In genomic region chr17:18008496-18009268, GRCh38 we compare ENCODE assay signal across 11 cellular contexts.
A peak's percentile ranks its signal among the peaks of the same experiment; 100 is the strongest.
DNase-seq lines count a peak whose midpoint lies in the region; FAIRE-seq and TF ChIP-seq lines count a peak whose summit lies in the region.
"Had no signal": no experiment of that assay in that cellular context is flagged by ENCODE, and none has a peak within 500 bp of the region (broad histone marks: within the 10 kb centered on the region; RNA-seq: fewer than 3 reads in every experiment).

No MANE protein-coding gene starts in this region.

- H3K4me3 ChIP-seq in epithelial cell of esophagus (ENCODE audit: low read length): no peak overlapping the region
- no peak overlapping the region for H3K4me3 ChIP-seq in skeletal muscle cell (ENCODE audit: low read depth, low read length)
- H3K4me3 ChIP-seq: left lung had no signal

- no peak for FAIRE-seq in RCC 7860 (lab: Jason Lieb, UNC)

- DNase-seq in GM04504 (ENCODE audit: low read depth): peak; percentile 16
- DNase-seq in RCC 7860 (ENCODE audit: low spot score): peak; percentile 59
- peak; percentile 75 for DNase-seq in epithelial cell of esophagus (ENCODE audit: low read depth)
- peak; percentile 35 for DNase-seq in skeletal muscle cell (ENCODE audit: low read depth)
- no peak for DNase-seq in retina
- DNase-seq in NCI-H1694 (lab: John Stamatoyannopoulos, UW): no peak
- no peak for DNase-seq in activated naive CD4-positive, alpha-beta T cell treated with anti-CD3 and anti-CD28 coated beads, Interleukin-2, amount 50 U/mL, for 16 hours
- DNase-seq: activated CD4-positive, alpha-beta T cell treated with anti-CD3 and anti-CD28 coated beads for 48 hours; head of caudate nucleus; left lung; NCI-H2171 treated with DMSO at 0.1 percent for 48 hours had no signal

- TF ChIP-seq CTCF in epithelial cell of esophagus (IDR thresholded peaks at IDR 0.05; ENCODE audit: insufficient read depth, low read depth, low read length, missing control alignments): no peak

Comparison
In these comparisons a context has a peak if more than half of its experiments do, and no peak if none do; other contexts are left out.
1. DNase-seq: peak in GM04504 (single experiment), RCC 7860 (single experiment), epithelial cell of esophagus (single experiment) and skeletal muscle cell (single experiment); none in retina (single experiment), NCI-H1694 (single experiment) and activated naive CD4-positive, alpha-beta T cell treated with anti-CD3 and anti-CD28 coated beads, Interleukin-2, amount 50 U/mL, for 16 hours (single experiment).